ENCODE assay signal across 1 cellular context in genomic region chr14:24136684-24137528, GRCh38.
TF ChIP-seq lines count a peak whose summit lies in the region.

No MANE protein-coding gene starts in this region.

TF ChIP-seq in SK-N-SH, 30 proteins besides CTCF, POLR2A, EP300 and RAD21 (continued from another document):
- TF ChIP-seq PBX3 (IDR thresholded peaks at IDR 0.05): no peak
- TF ChIP-seq POLR2AphosphoS5 (IDR thresholded peaks at IDR 0.05; ENCODE audit: low read depth, low read length): no peak
- TF ChIP-seq REST (IDR thresholded peaks at IDR 0.05; ENCODE audit: low read depth, low read length): no peak
- TF ChIP-seq NFIC (IDR thresholded peaks at IDR 0.05; ENCODE audit: borderline replicate concordance): no peak
- no peak for TF ChIP-seq USF2 (IDR thresholded peaks at IDR 0.05; ENCODE audit: borderline replicate concordance, low read depth, low read length)
- no peak for TF ChIP-seq RFX5 (IDR thresholded peaks at IDR 0.05; ENCODE audit: low read length)
- TF ChIP-seq TAF1 (IDR thresholded peaks at IDR 0.05; ENCODE audit: borderline replicate concordance, low read depth, low read length): no peak
